ENCODE assay signal across 8 cellular contexts in genomic region chr15:63752075-63752684, GRCh38.
DNase-seq lines count a peak whose midpoint lies in the region; ATAC-seq, FAIRE-seq and TF ChIP-seq lines count a peak whose summit lies in the region.

No MANE protein-coding gene starts in this region.

- no peaks in the 10 kb centered on the region for H3K27me3 ChIP-seq in prostate gland (replicated peaks; ENCODE audit: insufficient read depth)

- DNase-seq in COR-L47 (lab: John Stamatoyannopoulos, UW), result peak; percentile 69
- DNase-seq in H54 (ENCODE audit: insufficient read length, low spot score), result peak; percentile 2
- peak; percentile 69 to 87 for DNase-seq in NCI-H526 (lab: John Stamatoyannopoulos, UW)
- DNase-seq in activated naive CD4-positive, alpha-beta T cell treated with anti-CD3 and anti-CD28 coated beads, Interleukin-2, amount 50 U/mL, for 16 hours, result peak; percentile 28
- DNase-seq in glomerular visceral epithelial cell (ENCODE audit: extremely low spot score), result peak; percentile 59
- peak; percentile 65 for DNase-seq in prostate gland (ENCODE audit: low spot score)

- peak overlapping the region in 1 of 2 donors; percentile 29 for H3K27ac ChIP-seq in prostate gland

- H3K9me3 ChIP-seq in prostate gland, result no peaks in the 10 kb centered on the region

- TF ChIP-seq CTCF in prostate gland (IDR thresholded peaks at IDR 0.05), result peak in 3 of 4 experiments; percentile 57 to 93 (median 89)

- intact Hi-C loops in prostate gland (cut with DNase I), result loop anchor here (5.0 kb wide), 3 partner anchors 140 to 315 kb away; partner anchors contain the start of gene DAPK2

- 34% methylated on average over 4 of the region's 4 CpGs for WGBS in prostate gland

- H3K4me3 ChIP-seq in prostate gland, result no peak overlapping the region

- ATAC-seq in GM18520 (IDR thresholded peaks at IDR 0.05; ENCODE audit: unreplicated experiment) (no peak), HG02970 (IDR thresholded peaks at IDR 0.05; ENCODE audit: low FRiP score, unreplicated experiment) (no peak)

- H3K4me1 ChIP-seq in prostate gland (replicated peaks), result no peaks in the 10 kb centered on the region

- FAIRE-seq in H54 (lab: Jason Lieb, UNC), result peak; percentile 61

- no peaks in the 10 kb centered on the region for H3K36me3 ChIP-seq in prostate gland

- TF ChIP-seq POLR2A in H54 (IDR thresholded peaks at IDR 0.05; ENCODE audit: low read depth, low read length) (no peak), prostate gland (IDR thresholded peaks at IDR 0.05) (no peak)

Comparison
In these comparisons a context has a peak if more than half of its experiments do, and no peak if none do; other contexts are left out.
1. DNase-seq: peak in every context shown above with its lines; median percentile 78 in NCI-H526; 69 in COR-L47; 65 in prostate gland; 59 in glomerular visceral epithelial cell; 28 in activated naive CD4-positive, alpha-beta T cell treated with anti-CD3 and anti-CD28 coated beads, Interleukin-2, amount 50 U/mL, for 16 hours; 2 in H54.